In the genomic region with DNA sequence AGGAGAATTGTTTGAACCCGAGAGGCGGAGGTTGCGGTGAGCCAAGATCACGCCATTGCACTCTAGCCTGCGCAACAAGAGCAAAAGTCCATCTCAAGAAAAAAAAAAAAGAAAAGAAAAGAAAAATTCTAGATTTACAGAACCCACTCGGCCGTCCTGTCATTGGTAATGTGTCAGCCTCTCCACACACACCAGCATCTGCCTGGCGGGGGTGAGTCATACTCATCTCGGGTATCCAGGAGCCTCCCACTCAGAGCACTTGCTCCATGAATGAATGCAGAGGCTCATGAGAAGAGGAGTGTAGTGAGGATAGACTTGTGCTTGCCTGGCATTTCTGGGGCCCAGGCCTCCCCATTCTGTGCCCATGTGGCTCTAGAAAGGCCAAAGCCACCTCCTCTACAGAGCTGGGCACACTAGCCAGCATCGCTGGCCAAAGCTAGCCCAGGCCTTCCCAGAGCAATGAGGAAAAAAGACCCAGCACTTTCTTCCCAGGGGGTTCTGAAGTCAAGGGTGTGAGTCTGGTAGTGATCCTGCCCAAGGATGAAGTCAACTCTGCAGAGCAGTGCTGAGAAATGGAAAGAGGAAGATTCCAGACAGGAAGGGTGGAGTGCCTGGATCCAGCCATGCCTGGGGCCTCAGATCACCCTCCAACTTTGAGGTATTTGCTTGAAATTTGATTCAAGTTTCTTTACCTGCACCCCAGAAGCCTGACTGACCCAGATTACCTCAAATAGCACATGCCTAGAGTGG, we compare ENCODE assay signal across 9 cellular contexts. TPM values are rescaled to one million over a fixed set of nuclear protein-coding genes. Genes with fewer than 3 reads are reported as not detected.
DNase-seq lines count a peak whose midpoint lies in the region; ATAC-seq and TF ChIP-seq lines count a peak whose summit lies in the region.
"Had no signal": no experiment of that assay in that cellular context is flagged by ENCODE, and none has a peak within 500 bp of the region (broad histone marks: within the 10 kb centered on the region; RNA-seq: fewer than 3 reads in every experiment).

No MANE protein-coding gene starts in this region.

- TF ChIP-seq CTCF in gastroesophageal sphincter (IDR thresholded peaks at IDR 0.05), result no peak

- no peaks in the 10 kb centered on the region for H3K36me3 ChIP-seq in SJSA1
- peaks cover 0 to 4% of the 10 kb centered on the region in 2 donors for H3K36me3 ChIP-seq in gastroesophageal sphincter

- no peak for DNase-seq in activated naive CD8-positive, alpha-beta T cell treated with anti-CD3 and anti-CD28 coated beads, Interleukin-2, amount 50 U/mL, for 24 hours
- DNase-seq in activated naive CD8-positive, alpha-beta T cell treated with anti-CD3 and anti-CD28 coated beads for 36 hours, result no peak
- DNase-seq in SJSA1 (ENCODE audit: low read depth in 1 of 2, low spot score in 2 of 2) (peak; percentile 6 to 66), stromal cell of bone marrow (ENCODE audit: low read depth) (peak; percentile 85), NCI-H345 treated with DMSO at 0.1 percent for 48 hours (lab: John Stamatoyannopoulos, UW; ENCODE audit: unreplicated experiment) (no peak)
- no peak for DNase-seq in effector memory CD8-positive, alpha-beta T cell
- DNase-seq: activated T-cell treated with anti-CD3 and anti-CD28 coated beads, Interleukin-2, amount 50 U/mL, for 4 hours had no signal

- no peak overlapping the region for H3K27ac ChIP-seq in SJSA1
- H3K27ac ChIP-seq in gastroesophageal sphincter, result peak overlapping the region in 1 of 4 donors; percentile 43

- H3K9me3 ChIP-seq in SJSA1 (replicated peaks), result no peaks in the 10 kb centered on the region
- H3K9me3 ChIP-seq in gastroesophageal sphincter, result no peaks in the 10 kb centered on the region

- no peak for TF ChIP-seq POLR2A in gastroesophageal sphincter (IDR thresholded peaks at IDR 0.05)

- no peaks in the 10 kb centered on the region for H3K4me1 Mint-ChIP-seq in activated naive CD8-positive, alpha-beta T cell treated with anti-CD3 and anti-CD28 coated beads, Interleukin-2, amount 50 U/mL, for 24 hours
- peaks cover 2% of the 10 kb centered on the region for H3K4me1 Mint-ChIP-seq in activated naive CD8-positive, alpha-beta T cell treated with anti-CD3 and anti-CD28 coated beads for 36 hours
- H3K4me1 Mint-ChIP-seq in effector memory CD8-positive, alpha-beta T cell (ENCODE audit: low read depth in 2 of 2), result peaks cover 0 to 4% of the 10 kb centered on the region in 2 donors

- no peak overlapping the region for H3K27ac Mint-ChIP-seq in activated naive CD8-positive, alpha-beta T cell treated with anti-CD3 and anti-CD28 coated beads, Interleukin-2, amount 50 U/mL, for 24 hours
- no peak overlapping the region for H3K27ac Mint-ChIP-seq in activated naive CD8-positive, alpha-beta T cell treated with anti-CD3 and anti-CD28 coated beads for 36 hours
- H3K27ac Mint-ChIP-seq in effector memory CD8-positive, alpha-beta T cell, result no peak overlapping the region

- no peaks in the 10 kb centered on the region for H3K36me3 Mint-ChIP-seq in activated naive CD8-positive, alpha-beta T cell treated with anti-CD3 and anti-CD28 coated beads, Interleukin-2, amount 50 U/mL, for 24 hours (ENCODE audit: low read depth)
- no peaks in the 10 kb centered on the region for H3K36me3 Mint-ChIP-seq in activated naive CD8-positive, alpha-beta T cell treated with anti-CD3 and anti-CD28 coated beads for 36 hours
- peaks cover 4% of the 10 kb centered on the region for H3K36me3 Mint-ChIP-seq in effector memory CD8-positive, alpha-beta T cell (ENCODE audit: insufficient read depth)

- H3K4me3 ChIP-seq in SJSA1, result no peak overlapping the region
- no peak overlapping the region for H3K4me3 ChIP-seq in gastroesophageal sphincter

- no peak overlapping the region for H3K4me3 Mint-ChIP-seq in activated naive CD8-positive, alpha-beta T cell treated with anti-CD3 and anti-CD28 coated beads, Interleukin-2, amount 50 U/mL, for 24 hours
- no peak overlapping the region for H3K4me3 Mint-ChIP-seq in activated naive CD8-positive, alpha-beta T cell treated with anti-CD3 and anti-CD28 coated beads for 36 hours
- no peak overlapping the region for H3K4me3 Mint-ChIP-seq in effector memory CD8-positive, alpha-beta T cell
- H3K4me3 Mint-ChIP-seq: activated T-cell treated with anti-CD3 and anti-CD28 coated beads, Interleukin-2, amount 50 U/mL, for 4 hours had no signal

- H3K9me3 Mint-ChIP-seq in activated naive CD8-positive, alpha-beta T cell treated with anti-CD3 and anti-CD28 coated beads, Interleukin-2, amount 50 U/mL, for 24 hours, result no peaks in the 10 kb centered on the region
- no peaks in the 10 kb centered on the region for H3K9me3 Mint-ChIP-seq in activated naive CD8-positive, alpha-beta T cell treated with anti-CD3 and anti-CD28 coated beads for 36 hours
- H3K9me3 Mint-ChIP-seq in effector memory CD8-positive, alpha-beta T cell, result no peaks in the 10 kb centered on the region
- H3K9me3 Mint-ChIP-seq: activated T-cell treated with anti-CD3 and anti-CD28 coated beads, Interleukin-2, amount 50 U/mL, for 4 hours had no signal

- no peak for TF ChIP-seq EP300 in gastroesophageal sphincter (IDR thresholded peaks at IDR 0.05)

- WGBS in gastroesophageal sphincter (ENCODE audit: low coverage in 1 of 2), 2 donors, result 78% methylated on average over 9 of the region's 10 CpGs; no CpG with 5 or more reads in 1 of the 2 donors

- no peaks in the 10 kb centered on the region for H3K27me3 Mint-ChIP-seq in activated naive CD8-positive, alpha-beta T cell treated with anti-CD3 and anti-CD28 coated beads, Interleukin-2, amount 50 U/mL, for 24 hours
- no peaks in the 10 kb centered on the region for H3K27me3 Mint-ChIP-seq in activated naive CD8-positive, alpha-beta T cell treated with anti-CD3 and anti-CD28 coated beads for 36 hours
- no peaks in the 10 kb centered on the region for H3K27me3 Mint-ChIP-seq in effector memory CD8-positive, alpha-beta T cell

- no peaks in the 10 kb centered on the region for H3K27me3 ChIP-seq in SJSA1 (replicated peaks)
- no peaks in the 10 kb centered on the region for H3K27me3 ChIP-seq in gastroesophageal sphincter

- H3K4me1 ChIP-seq in SJSA1 (replicated peaks) (no peaks in the 10 kb centered on the region), gastroesophageal sphincter (peaks cover 0 to 21% (median 4%) of the 10 kb centered on the region in 3 donors)

- ATAC-seq in activated naive CD8-positive, alpha-beta T cell treated with anti-CD3 and anti-CD28 coated beads, Interleukin-2, amount 50 U/mL, for 24 hours, result peak; percentile 81
- ATAC-seq in gastroesophageal sphincter (peak; percentile 76), GM18870 (IDR thresholded peaks at IDR 0.05; ENCODE audit: unreplicated experiment) (no peak)
- ATAC-seq in effector memory CD8-positive, alpha-beta T cell (replicated peaks), result no peak
- ATAC-seq: activated T-cell treated with anti-CD3 and anti-CD28 coated beads, Interleukin-2, amount 50 U/mL, for 4 hours had no signal

RNA-seq across cellular contexts. Expression of a gene that starts 31.2 kb away (rescaled TPM):
- total RNA-seq in activated naive CD8-positive, alpha-beta T cell treated with anti-CD3 and anti-CD28 coated beads for 36 hours, result 10 to 100 TPM; 88.0 to 88.6 TPM
- total RNA-seq in SJSA1 (2014; rRNA removed; shearing (Covaris generic)), result 117 and 196 TPM in 2 replicates
- total RNA-seq in gastroesophageal sphincter, result 100 to 1,000 TPM; 275 to 390 (median 339) TPM

RNA-seq across cellular contexts. Expression of a gene that starts 35.0 kb away (rescaled TPM):
- total RNA-seq in activated naive CD8-positive, alpha-beta T cell treated with anti-CD3 and anti-CD28 coated beads for 36 hours, result 10 to 100 TPM; 42.9 to 44.2 TPM
- total RNA-seq in SJSA1 (2014; rRNA removed; shearing (Covaris generic)), result 12.1 and 43.4 TPM in 2 replicates
- 10 to 100 TPM; 25.8 to 41.4 (median 28.4) TPM for total RNA-seq in gastroesophageal sphincter

RNA-seq across cellular contexts. Expression of a gene that starts 35.3 kb away (rescaled TPM):
- total RNA-seq in activated naive CD8-positive, alpha-beta T cell treated with anti-CD3 and anti-CD28 coated beads for 36 hours, result 10 to 100 TPM; 36.3 to 38.9 TPM
- 17.6 and 19.6 TPM in 2 replicates for total RNA-seq in SJSA1 (2014; rRNA removed; shearing (Covaris generic))
- total RNA-seq in gastroesophageal sphincter, result 10 to 100 TPM; 31.1 to 41.3 (median 38.5) TPM

Comparison
In these comparisons a context has a peak if more than half of its experiments do, and no peak if none do; other contexts are left out.
1. ATAC-seq: peak in activated naive CD8-positive, alpha-beta T cell treated with anti-CD3 and anti-CD28 coated beads, Interleukin-2, amount 50 U/mL, for 24 hours (single experiment) and gastroesophageal sphincter (single experiment); none in effector memory CD8-positive, alpha-beta T cell (single experiment) and GM18870 (single experiment).
2. DNase-seq: peak in SJSA1 (2 of 2) and stromal cell of bone marrow (single experiment); none in activated naive CD8-positive, alpha-beta T cell treated with anti-CD3 and anti-CD28 coated beads, Interleukin-2, amount 50 U/mL, for 24 hours (single experiment), activated naive CD8-positive, alpha-beta T cell treated with anti-CD3 and anti-CD28 coated beads for 36 hours (single experiment), effector memory CD8-positive, alpha-beta T cell (0 of 3) and NCI-H345 treated with DMSO at 0.1 percent for 48 hours (single experiment).